ENCODE assay signal across 13 cellular contexts in genomic region chr12:45281994-45282393, GRCh38.
DNase-seq lines count a peak whose midpoint lies in the region; ATAC-seq and TF ChIP-seq lines count a peak whose summit lies in the region.
"Had no signal": no experiment of that assay in that cellular context is flagged by ENCODE, and none has a peak within 500 bp of the region (broad histone marks: within the 10 kb centered on the region; RNA-seq: fewer than 3 reads in every experiment).

No MANE protein-coding gene starts in this region.

- H2AFZ ChIP-seq in trophoblast cell (ENCODE audit: insufficient read depth, low read length, poor library complexity): no peak overlapping the region
- H2AFZ ChIP-seq in PC-9: no peak overlapping the region
- H2AFZ ChIP-seq: GM23248 had no signal

- H3K27me3 ChIP-seq in Panc1 (ENCODE audit: control insufficient read depth, insufficient read depth, low read length) (no peaks in the 10 kb centered on the region), trophoblast cell (ENCODE audit: insufficient read depth, low read length) (no peaks in the 10 kb centered on the region), PC-9 (ENCODE audit: insufficient read depth, low read depth) (no peaks in the 10 kb centered on the region)

- peak overlapping the region; percentile 40 for H2BK12ac ChIP-seq in trophoblast cell (ENCODE audit: low read length)

- H3K4me2 ChIP-seq in trophoblast cell (ENCODE audit: low read length) (no peak overlapping the region), PC-9 (no peak overlapping the region)
- H3K4me2 ChIP-seq: A549 had no signal

- no peaks in the 10 kb centered on the region for H3K9me3 ChIP-seq in Panc1 (ENCODE audit: control insufficient read depth, insufficient read depth, low read depth, low read length)
- no peaks in the 10 kb centered on the region for H3K9me3 ChIP-seq in trophoblast cell (ENCODE audit: insufficient read depth, low read depth, low read length)
- no peaks in the 10 kb centered on the region for H3K9me3 ChIP-seq in PC-9 (ENCODE audit: insufficient read depth, low read depth)
- H3K9me3 ChIP-seq: A549 had no signal

- peak overlapping the region; percentile 7 for H3K14ac ChIP-seq in trophoblast cell (ENCODE audit: low read length)

- CTCF ChIA-PET in Panc1 (lab: Charles Lee) (no interaction called here), PC-9 (lab: Charles Lee) (no interaction called here)

- WGBS in trophoblast cell (ENCODE audit: extremely low coverage, insufficient coverage, insufficient read length): no CpG with 5 or more reads among the region's 1 CpG

- H3K79me2 ChIP-seq in trophoblast cell (ENCODE audit: control insufficient read depth, insufficient read depth, low read length, poor library complexity) (peaks cover 9% of the 10 kb centered on the region), PC-9 (ENCODE audit: low read depth) (peaks cover 82% of the 10 kb centered on the region)

- H2BK5ac ChIP-seq in trophoblast cell (ENCODE audit: low read depth, low read length, poor library complexity): no peak overlapping the region

- POLR2A ChIA-PET in Panc1 (lab: Charles Lee) (no interaction called here), PC-9 (lab: Charles Lee; ENCODE audit: unreplicated experiment) (no interaction called here)

- in situ Hi-C loops in Panc1 (cut with HindIII; ENCODE audit: low pct_unique_long_range_greater_than_20kb, low sequenced_read_pairs): no loop called here

- H3K23ac ChIP-seq in trophoblast cell (ENCODE audit: low read length): no peak overlapping the region

- peak overlapping the region; percentile 50 for H2AK5ac ChIP-seq in trophoblast cell (ENCODE audit: low read length)

- peak overlapping the region; percentile 91 for H3K27ac ChIP-seq in Panc1 (ENCODE audit: low read length)
- no peak overlapping the region for H3K27ac ChIP-seq in trophoblast cell (ENCODE audit: low read depth, low read length)
- no peak overlapping the region for H3K27ac ChIP-seq in substantia nigra (ENCODE audit: low read depth, low read length, poor library complexity, severe bottlenecking)
- H3K27ac ChIP-seq in PC-9: no peak overlapping the region
- H3K27ac ChIP-seq: GM23248, HL-60 had no signal

- peaks cover 13% of the 10 kb centered on the region for H3K79me1 ChIP-seq in trophoblast cell (ENCODE audit: low read length)

- BruUV-seq in Panc1 (replicated peaks; lab: Mats Ljungman, UMichigan): no TSS peak
- BruUV-seq in PC-9 (replicated peaks; lab: Mats Ljungman, UMichigan): no TSS peak

- H3K4me3 ChIP-seq in Panc1 (ENCODE audit: low read depth in 2 of 2, low read length in 2 of 2) (no peak overlapping the region), fibroblast of the aortic adventitia (ENCODE audit: low read depth, low read length) (no peak overlapping the region), trophoblast cell (ENCODE audit: low read depth, low read length) (no peak overlapping the region), PC-9 (no peak overlapping the region)
- H3K4me3 ChIP-seq: A549, GM23248 had no signal

- H3F3A ChIP-seq in PC-9 (ENCODE audit: insufficient read depth, low read depth): peaks cover 30% of the 10 kb centered on the region

- no peak for ATAC-seq in Panc1
- ATAC-seq: A549, HCT116 had no signal

- TF ChIP-seq CTCF in Panc1 (IDR thresholded peaks at IDR 0.05): no peak
- no peak for TF ChIP-seq CTCF in fibroblast of the aortic adventitia (IDR thresholded peaks at IDR 0.05; ENCODE audit: insufficient read depth, low read length)
- no peak for TF ChIP-seq CTCF in PC-9 (conservative IDR thresholded peaks at IDR 0.05)

- H3K4me1 ChIP-seq in Panc1 (ENCODE audit: control insufficient read depth, insufficient read depth, low read length) (peaks cover 70% of the 10 kb centered on the region), trophoblast cell (ENCODE audit: control insufficient read depth in 1 of 2, insufficient read depth in 2 of 2, low read length in 2 of 2) (peaks cover 22 to 29% of the 10 kb centered on the region in 2 experiments), PC-9 (replicated peaks; ENCODE audit: insufficient read depth) (peaks cover 47% of the 10 kb centered on the region)

- intact Hi-C loops in Panc1 (cut with micrococcal nuclease; ENCODE audit: unreplicated experiment): no loop called here
- intact Hi-C loops in PC-9 (cut with micrococcal nuclease; ENCODE audit: unreplicated experiment): no loop called here

- no peaks in the 10 kb centered on the region for H3K9me2 ChIP-seq in PC-9 (ENCODE audit: insufficient read depth)

- H3K4ac ChIP-seq in trophoblast cell (ENCODE audit: low read depth, low read length): peak overlapping the region; percentile 39

- peak overlapping the region; percentile 59 for H3K18ac ChIP-seq in trophoblast cell (ENCODE audit: low read length)

- DNase-seq in Panc1 (ENCODE audit: low read depth, low spot score) (no peak), fibroblast of the aortic adventitia (ENCODE audit: low read depth) (peak; percentile 29), trophoblast cell (no peak), substantia nigra (lab: John Stamatoyannopoulos, UW) (no peak), dedifferentiated amniotic fluid mesenchymal stem cell (ENCODE audit: extremely low spot score) (no peak), PC-9 (no peak)
- DNase-seq: CD8-positive, alpha-beta memory T cell; DMS53; GF-D8; GM23248 had no signal

- no peaks in the 10 kb centered on the region for H4K20me1 ChIP-seq in PC-9 (ENCODE audit: insufficient read depth)

- H2BK120ac ChIP-seq in trophoblast cell (ENCODE audit: insufficient read depth, low read length, poor library complexity): no peak overlapping the region

- H3K9ac ChIP-seq in trophoblast cell (ENCODE audit: low read length): no peak overlapping the region
- H3K9ac ChIP-seq: GM23248 had no signal

- H4K8ac ChIP-seq in trophoblast cell (ENCODE audit: low read depth, low read length): peak overlapping the region; percentile 28

- H4K91ac ChIP-seq in trophoblast cell (ENCODE audit: low read depth, low read length): no peak overlapping the region

- H3K36me3 ChIP-seq in Panc1 (ENCODE audit: control insufficient read depth, insufficient read depth, low read length) (no peaks in the 10 kb centered on the region; the same call in 1 of the 2 replicates), trophoblast cell (ENCODE audit: control insufficient read depth in 1 of 2, insufficient read depth in 2 of 2, low read length in 2 of 2) (no peaks in the 10 kb centered on the region), PC-9 (ENCODE audit: low read depth) (peaks cover 23% of the 10 kb centered on the region; the same call in 1 of the 2 replicates)

- no peak overlapping the region for H4K12ac ChIP-seq in trophoblast cell (ENCODE audit: low read depth, low read length)
